ENCODE assay signal across 24 cellular contexts in genomic region chr6:128784266-128784665, GRCh38.
"Had no signal": no experiment of that assay in that cellular context is flagged by ENCODE, and none has a peak within 500 bp of the region (broad histone marks: within the 10 kb centered on the region; RNA-seq: fewer than 3 reads in every experiment).

No MANE protein-coding gene starts in this region.

- H3K4me3 ChIP-seq: breast epithelium, SJSA1 had no signal

- H3K4me1 ChIP-seq: breast epithelium, SJSA1 had no signal

- H3K9me3 Mint-ChIP-seq: activated naive CD4-positive, alpha-beta T cell treated with anti-CD3 and anti-CD28 coated beads, Interleukin-2, amount 50 U/mL, for 24 hours; activated T-cell treated with anti-CD3 and anti-CD28 coated beads, Interleukin-2, amount 50 U/mL, for 24 hours; activated T-helper 1 cell treated with anti-CD3 and anti-CD28 coated beads, Interleukin-12 subunit alpha, Interleukin-12 subunit beta, Interleukin-2, Interleukin-4 antibody, amounts not matched to agents 30 ng/mL and 10 ng/mL and 1 ng/mL, durations not matched to agents 14 hours and 24 hours and 36 hours; T-helper 1 cell treated with Interleukin-12 subunit alpha and Interleukin-12 subunit beta and Interleukin-4 antibody, amounts not matched to agents 30 μg/mL and 1 μg/mL, for 36 hours had no signal

- H3K36me3 ChIP-seq: breast epithelium, SJSA1 had no signal

- H3K4me3 Mint-ChIP-seq: activated CD8-positive, alpha-beta T cell treated with anti-CD3 and anti-CD28 coated beads, Interleukin-2, amount 10 ng/mL, durations not matched to agents 7 days and 5 days; activated naive CD4-positive, alpha-beta T cell treated with anti-CD3 and anti-CD28 coated beads, Interleukin-2, amount 50 U/mL, for 24 hours; activated T-cell treated with anti-CD3 and anti-CD28 coated beads, Interleukin-2, amount 50 U/mL, for 24 hours; activated T-helper 1 cell treated with anti-CD3 and anti-CD28 coated beads, Interleukin-12 subunit alpha, Interleukin-12 subunit beta, Interleukin-2, Interleukin-4 antibody, amounts not matched to agents 30 ng/mL and 10 ng/mL and 1 ng/mL, durations not matched to agents 14 hours and 24 hours and 36 hours; T-helper 1 cell treated with Interleukin-12 subunit alpha and Interleukin-12 subunit beta and Interleukin-4 antibody, amounts not matched to agents 30 μg/mL and 1 μg/mL, for 36 hours; WTC11 had no signal

- H3K36me3 Mint-ChIP-seq: activated naive CD4-positive, alpha-beta T cell treated with anti-CD3 and anti-CD28 coated beads, Interleukin-2, amount 50 U/mL, for 24 hours had no signal

- H3K27me3 ChIP-seq: breast epithelium, SJSA1 had no signal

- H3K4me1 Mint-ChIP-seq: activated naive CD4-positive, alpha-beta T cell treated with anti-CD3 and anti-CD28 coated beads, Interleukin-2, amount 50 U/mL, for 24 hours had no signal

- H3K27ac ChIP-seq: breast epithelium, SJSA1 had no signal

- H3K27ac Mint-ChIP-seq: activated CD8-positive, alpha-beta T cell treated with anti-CD3 and anti-CD28 coated beads, Interleukin-2, amount 10 ng/mL, durations not matched to agents 7 days and 5 days; activated naive CD4-positive, alpha-beta T cell treated with anti-CD3 and anti-CD28 coated beads, Interleukin-2, amount 50 U/mL, for 24 hours; activated T-cell treated with anti-CD3 and anti-CD28 coated beads, Interleukin-2, amount 50 U/mL, for 24 hours; activated T-helper 1 cell treated with anti-CD3 and anti-CD28 coated beads, Interleukin-12 subunit alpha, Interleukin-12 subunit beta, Interleukin-2, Interleukin-4 antibody, amounts not matched to agents 30 ng/mL and 10 ng/mL and 1 ng/mL, durations not matched to agents 14 hours and 24 hours and 36 hours; T-helper 1 cell treated with Interleukin-12 subunit alpha and Interleukin-12 subunit beta and Interleukin-4 antibody, amounts not matched to agents 30 μg/mL and 1 μg/mL, for 36 hours; WTC11 had no signal

- DNase-seq: activated CD4-positive, alpha-beta T cell treated with anti-CD3 and anti-CD28 coated beads for 48 hours; activated CD4-positive, alpha-beta T cell treated with anti-CD3 and anti-CD28 coated beads, Interleukin-2, amount 50 U/mL, for 4 hours; activated CD4-positive, CD25-positive, alpha-beta regulatory T cell treated with anti-CD3 and anti-CD28 coated beads, Interleukin-2, amount 50 U/mL, for 72 hours; activated CD8-positive, alpha-beta memory T cell treated with anti-CD3 and anti-CD28 coated beads, Interleukin-2, amount 50 U/mL, for 48 hours; activated CD8-positive, alpha-beta T cell treated with anti-CD3 and anti-CD28 coated beads, Interleukin-2, amount 10 ng/mL, durations not matched to agents 7 days and 5 days; activated effector memory CD4-positive, alpha-beta T cell treated with Interleukin-2 at 50 U/mL for 16 hours; activated naive CD4-positive, alpha-beta T cell; activated T-cell treated with anti-CD3 and anti-CD28 coated beads, Interleukin-2, amount 50 U/mL, for 24 hours; aorta; caudate nucleus; Kasumi-1; KBM-7; NCI-H1694; NCI-H2029 treated with DMSO at 0.1 percent for 48 hours; NCI-H446 treated with DMSO at 0.1 percent for 48 hours; NCI-H748 treated with DMSO at 0.1 percent for 48 hours; PC-3; SHP77 had no signal

- ATAC-seq: activated CD8-positive, alpha-beta T cell treated with anti-CD3 and anti-CD28 coated beads, Interleukin-2, amount 10 ng/mL, durations not matched to agents 7 days and 5 days; PC-3; WTC11 had no signal

- H3K9me3 ChIP-seq: SJSA1 had no signal
